Comparison of ENCODE assay signal across 1 cellular context in the genomic region with DNA sequence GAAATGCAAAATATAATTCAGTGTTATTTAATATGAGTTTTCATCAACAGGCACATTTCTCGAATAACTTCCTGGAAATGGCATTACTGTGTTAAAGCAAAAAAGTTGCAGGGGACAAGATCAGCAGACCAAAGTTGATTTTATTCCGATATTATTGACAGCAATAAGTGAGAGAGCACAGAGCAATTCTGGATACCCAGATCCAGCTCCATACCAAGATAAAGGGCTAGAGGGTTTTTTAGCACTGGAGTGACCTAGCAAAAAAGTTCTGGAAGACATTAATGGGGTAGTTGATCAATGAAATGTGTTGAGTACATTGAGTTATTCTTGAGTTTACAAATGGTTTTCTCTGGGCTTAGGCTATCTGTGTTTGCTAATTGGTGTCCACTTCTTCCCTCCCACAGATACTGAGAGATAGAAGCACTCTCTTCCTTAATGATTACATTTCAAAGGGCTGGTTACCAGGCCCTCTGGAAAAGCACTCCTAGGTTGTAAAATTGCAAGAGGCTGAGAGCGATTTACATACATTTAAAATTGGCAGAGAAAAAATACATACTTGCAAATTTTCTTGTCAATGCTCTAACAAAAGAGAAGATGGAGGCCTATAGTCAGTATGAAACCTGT.
TF ChIP-seq lines count a peak whose summit lies in the region.

No MANE protein-coding gene starts in this region.

TF ChIP-seq in GM23338, 12 proteins besides CTCF, POLR2A, EP300 and RAD21 (continued from another document):
- TF ChIP-seq, protein P1, sequence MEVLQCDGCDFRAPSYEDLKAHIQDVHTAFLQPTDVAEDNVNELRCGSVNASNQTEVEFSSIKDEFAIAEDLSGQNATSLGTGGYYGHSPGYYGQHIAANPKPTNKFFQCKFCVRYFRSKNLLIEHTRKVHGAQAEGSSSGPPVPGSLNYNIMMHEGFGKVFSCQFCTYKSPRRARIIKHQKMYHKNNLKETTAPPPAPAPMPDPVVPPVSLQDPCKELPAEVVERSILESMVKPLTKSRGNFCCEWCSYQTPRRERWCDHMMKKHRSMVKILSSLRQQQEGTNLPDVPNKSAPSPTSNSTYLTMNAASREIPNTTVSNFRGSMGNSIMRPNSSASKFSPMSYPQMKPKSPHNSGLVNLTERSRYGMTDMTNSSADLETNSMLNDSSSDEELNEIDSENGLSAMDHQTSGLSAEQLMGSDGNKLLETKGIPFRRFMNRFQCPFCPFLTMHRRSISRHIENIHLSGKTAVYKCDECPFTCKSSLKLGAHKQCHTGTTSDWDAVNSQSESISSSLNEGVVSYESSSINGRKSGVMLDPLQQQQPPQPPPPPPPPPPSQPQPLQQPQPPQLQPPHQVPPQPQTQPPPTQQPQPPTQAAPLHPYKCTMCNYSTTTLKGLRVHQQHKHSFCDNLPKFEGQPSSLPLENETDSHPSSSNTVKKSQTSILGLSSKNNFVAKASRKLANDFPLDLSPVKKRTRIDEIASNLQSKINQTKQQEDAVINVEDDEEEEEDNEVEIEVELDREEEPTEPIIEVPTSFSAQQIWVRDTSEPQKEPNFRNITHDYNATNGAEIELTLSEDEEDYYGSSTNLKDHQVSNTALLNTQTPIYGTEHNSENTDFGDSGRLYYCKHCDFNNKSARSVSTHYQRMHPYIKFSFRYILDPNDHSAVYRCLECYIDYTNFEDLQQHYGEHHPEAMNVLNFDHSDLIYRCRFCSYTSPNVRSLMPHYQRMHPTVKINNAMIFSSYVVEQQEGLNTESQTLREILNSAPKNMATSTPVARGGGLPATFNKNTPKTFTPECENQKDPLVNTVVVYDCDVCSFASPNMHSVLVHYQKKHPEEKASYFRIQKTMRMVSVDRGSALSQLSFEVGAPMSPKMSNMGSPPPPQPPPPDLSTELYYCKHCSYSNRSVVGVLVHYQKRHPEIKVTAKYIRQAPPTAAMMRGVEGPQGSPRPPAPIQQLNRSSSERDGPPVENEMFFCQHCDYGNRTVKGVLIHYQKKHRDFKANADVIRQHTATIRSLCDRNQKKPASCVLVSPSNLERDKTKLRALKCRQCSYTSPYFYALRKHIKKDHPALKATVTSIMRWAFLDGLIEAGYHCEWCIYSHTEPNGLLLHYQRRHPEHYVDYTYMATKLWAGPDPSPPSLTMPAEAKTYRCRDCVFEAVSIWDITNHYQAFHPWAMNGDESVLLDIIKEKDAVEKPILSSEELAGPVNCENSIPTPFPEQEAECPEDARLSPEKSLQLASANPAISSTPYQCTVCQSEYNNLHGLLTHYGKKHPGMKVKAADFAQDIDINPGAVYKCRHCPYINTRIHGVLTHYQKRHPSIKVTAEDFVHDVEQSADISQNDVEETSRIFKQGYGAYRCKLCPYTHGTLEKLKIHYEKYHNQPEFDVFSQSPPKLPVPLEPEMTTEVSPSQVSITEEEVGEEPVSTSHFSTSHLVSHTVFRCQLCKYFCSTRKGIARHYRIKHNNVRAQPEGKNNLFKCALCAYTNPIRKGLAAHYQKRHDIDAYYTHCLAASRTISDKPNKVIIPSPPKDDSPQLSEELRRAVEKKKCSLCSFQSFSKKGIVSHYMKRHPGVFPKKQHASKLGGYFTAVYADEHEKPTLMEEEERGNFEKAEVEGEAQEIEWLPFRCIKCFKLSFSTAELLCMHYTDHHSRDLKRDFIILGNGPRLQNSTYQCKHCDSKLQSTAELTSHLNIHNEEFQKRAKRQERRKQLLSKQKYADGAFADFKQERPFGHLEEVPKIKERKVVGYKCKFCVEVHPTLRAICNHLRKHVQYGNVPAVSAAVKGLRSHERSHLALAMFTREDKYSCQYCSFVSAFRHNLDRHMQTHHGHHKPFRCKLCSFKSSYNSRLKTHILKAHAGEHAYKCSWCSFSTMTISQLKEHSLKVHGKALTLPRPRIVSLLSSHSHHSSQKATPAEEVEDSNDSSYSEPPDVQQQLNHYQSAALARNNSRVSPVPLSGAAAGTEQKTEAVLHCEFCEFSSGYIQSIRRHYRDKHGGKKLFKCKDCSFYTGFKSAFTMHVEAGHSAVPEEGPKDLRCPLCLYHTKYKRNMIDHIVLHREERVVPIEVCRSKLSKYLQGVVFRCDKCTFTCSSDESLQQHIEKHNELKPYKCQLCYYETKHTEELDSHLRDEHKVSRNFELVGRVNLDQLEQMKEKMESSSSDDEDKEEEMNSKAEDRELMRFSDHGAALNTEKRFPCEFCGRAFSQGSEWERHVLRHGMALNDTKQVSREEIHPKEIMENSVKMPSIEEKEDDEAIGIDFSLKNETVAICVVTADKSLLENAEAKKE (CRISPR knock-in tag; IDR thresholded peaks at IDR 0.05), result no peak
- TF ChIP-seq JUNB (IDR thresholded peaks at IDR 0.05; ENCODE audit: unreplicated experiment), result no peak
- no peak for TF ChIP-seq STAT1 (IDR thresholded peaks at IDR 0.05; ENCODE audit: unreplicated experiment)
- no peak for TF ChIP-seq ZNF114 (CRISPR knock-in tag; IDR thresholded peaks at IDR 0.05)
- no peak for TF ChIP-seq EZH2phosphoT487 (IDR thresholded peaks at IDR 0.05; ENCODE audit: unreplicated experiment)
TF ChIP-seq in GM23338: peak in this region for 0.
